Comparison of ENCODE assay signal across 8 cellular contexts in the genomic region with DNA sequence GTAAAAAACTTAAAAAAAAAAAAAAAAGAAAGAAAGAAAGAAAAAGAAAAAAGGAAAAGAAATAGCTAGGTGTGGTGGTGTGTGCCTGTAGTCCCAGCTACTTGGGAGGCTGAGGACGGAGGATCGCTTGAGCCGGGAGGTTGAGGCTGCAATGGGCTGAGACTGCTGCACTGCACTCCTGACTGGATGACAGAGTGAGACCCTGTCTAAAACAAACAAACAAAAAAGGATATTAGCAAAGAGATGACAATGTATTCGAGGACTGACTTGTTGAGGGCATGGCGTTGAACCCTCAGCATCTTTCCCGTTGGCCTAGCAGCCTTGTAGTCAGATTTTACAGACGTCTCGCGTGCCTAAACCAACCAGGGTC. TPM values are rescaled to one million over a fixed set of nuclear protein-coding genes. Genes with fewer than 3 reads are reported as not detected.
DNase-seq lines count a peak whose midpoint lies in the region; ATAC-seq and TF ChIP-seq lines count a peak whose summit lies in the region.

No MANE protein-coding gene starts in this region.

- no peaks in the 10 kb centered on the region for H3K36me3 ChIP-seq in breast epithelium
- peaks cover 5% of the 10 kb centered on the region for H3K36me3 ChIP-seq in mesodermal cell (ENCODE audit: control insufficient read depth, insufficient read depth, low read length)
- peaks cover under 1% of the 10 kb centered on the region for H3K36me3 ChIP-seq in upper lobe of right lung

- no peak for TF ChIP-seq POLR2A in breast epithelium (IDR thresholded peaks at IDR 0.05)

- H3K27ac ChIP-seq in breast epithelium = peak overlapping the region; percentile 87 to 93
- no peak overlapping the region for H3K27ac ChIP-seq in mesodermal cell (ENCODE audit: low read depth, low read length, severe bottlenecking)
- peak overlapping the region; percentile 72 for H3K27ac ChIP-seq in upper lobe of right lung

- H3K9me3 ChIP-seq in breast epithelium = no peaks in the 10 kb centered on the region
- H3K9me3 ChIP-seq in mesodermal cell (ENCODE audit: control insufficient read depth, low read length) = no peaks in the 10 kb centered on the region
- H3K9me3 ChIP-seq in upper lobe of right lung = no peaks in the 10 kb centered on the region

- no peak for ATAC-seq in activated naive CD4-positive, alpha-beta T cell treated with anti-CD3 and anti-CD28 coated beads, Interleukin-2, amount 50 U/mL, for 72 hours
- ATAC-seq in upper lobe of right lung = no peak
- no peak for ATAC-seq in HG03097 (IDR thresholded peaks at IDR 0.05; ENCODE audit: low FRiP score, unreplicated experiment)

- WGBS in mesodermal cell (ENCODE audit: insufficient coverage in 2 of 2), 2 experiments = 64 to 76% methylated on average over 7 to 9 of the region's 9 CpGs

- H3K4me1 Mint-ChIP-seq in activated naive CD4-positive, alpha-beta T cell treated with anti-CD3 and anti-CD28 coated beads, Interleukin-2, amount 50 U/mL, for 24 hours = peaks cover 22% of the 10 kb centered on the region

- intact Hi-C loops in breast epithelium (cut with DNase I; ENCODE audit: low total_unique reads) (no loop called here), upper lobe of right lung (cut with DNase I) (no loop called here)

- H3K4me1 ChIP-seq in breast epithelium (peaks cover 0 to 4% of the 10 kb centered on the region in 2 donors), mesodermal cell (ENCODE audit: control insufficient read depth, insufficient read depth, low read length, poor library complexity, severe bottlenecking) (peaks cover 4% of the 10 kb centered on the region), upper lobe of right lung (peaks cover 6% of the 10 kb centered on the region)

- TF ChIP-seq CTCF in breast epithelium (IDR thresholded peaks at IDR 0.05) (no peak), upper lobe of right lung (IDR thresholded peaks at IDR 0.05) (no peak)

- H3K36me3 Mint-ChIP-seq in activated naive CD4-positive, alpha-beta T cell treated with anti-CD3 and anti-CD28 coated beads, Interleukin-2, amount 50 U/mL, for 24 hours = no peaks in the 10 kb centered on the region
- peaks cover 7 to 9% of the 10 kb centered on the region in 2 donors for H3K36me3 Mint-ChIP-seq in activated naive CD4-positive, alpha-beta T cell treated with anti-CD3 and anti-CD28 coated beads, Interleukin-2, amount 50 U/mL, for 72 hours

- H3K27me3 ChIP-seq in breast epithelium = no peaks in the 10 kb centered on the region
- H3K27me3 ChIP-seq in upper lobe of right lung = no peaks in the 10 kb centered on the region

- H3K4me3 ChIP-seq in breast epithelium (peak overlapping the region; percentile 57 to 85 (median 80)), mesodermal cell (ENCODE audit: extremely low read depth, insufficient read depth, low read length, poor library complexity, severe bottlenecking) (peak overlapping the region; percentile 50), upper lobe of right lung (peak overlapping the region; percentile 73)

- no peaks in the 10 kb centered on the region for H3K9me3 Mint-ChIP-seq in activated naive CD4-positive, alpha-beta T cell treated with anti-CD3 and anti-CD28 coated beads, Interleukin-2, amount 50 U/mL, for 24 hours
- H3K9me3 Mint-ChIP-seq in activated naive CD4-positive, alpha-beta T cell treated with anti-CD3 and anti-CD28 coated beads, Interleukin-2, amount 50 U/mL, for 72 hours = no peaks in the 10 kb centered on the region

- DNase-seq in activated naive CD4-positive, alpha-beta T cell treated with anti-CD3 and anti-CD28 coated beads, Interleukin-2, amount 50 U/mL, for 72 hours (ENCODE audit: low spot score in 2 of 2) = no peak
- no peak for DNase-seq in breast epithelium (ENCODE audit: low spot score in 2 of 2)
- DNase-seq in upper lobe of right lung = no peak
- no peak for DNase-seq in NCI-H345 (lab: John Stamatoyannopoulos, UW)
- no peak for DNase-seq in H4 (ENCODE audit: low spot score)

- H3K4me3 Mint-ChIP-seq in activated naive CD4-positive, alpha-beta T cell treated with anti-CD3 and anti-CD28 coated beads, Interleukin-2, amount 50 U/mL, for 24 hours = peak overlapping the region; percentile 83

- H3K27me3 Mint-ChIP-seq in activated naive CD4-positive, alpha-beta T cell treated with anti-CD3 and anti-CD28 coated beads, Interleukin-2, amount 50 U/mL, for 24 hours = no peaks in the 10 kb centered on the region

- H3K27ac Mint-ChIP-seq in activated naive CD4-positive, alpha-beta T cell treated with anti-CD3 and anti-CD28 coated beads, Interleukin-2, amount 50 U/mL, for 24 hours = peak overlapping the region; percentile 71
- peak overlapping the region in 1 of 2 donors; percentile 93 for H3K27ac Mint-ChIP-seq in activated naive CD4-positive, alpha-beta T cell treated with anti-CD3 and anti-CD28 coated beads, Interleukin-2, amount 50 U/mL, for 72 hours

RNA-seq across cellular contexts. Expression of a gene that starts 0.6 kb away (rescaled TPM):
- 10 to 100 TPM; 53.5 to 61.0 TPM for total RNA-seq in activated naive CD4-positive, alpha-beta T cell treated with anti-CD3 and anti-CD28 coated beads, Interleukin-2, amount 50 U/mL, for 72 hours
- total RNA-seq in breast epithelium (10 to 100 TPM; 42.1 to 66.9 (median 43.3) TPM), upper lobe of right lung (31.1 TPM)
- polyA plus RNA-seq in mesodermal cell (2013, experiment 1 of 2) = 30.7 TPM
- polyA plus RNA-seq in mesodermal cell (2013, experiment 2 of 2) = 32.0 TPM
- total RNA-seq in H4 (2014; rRNA removed; shearing (Covaris generic)) = 33.6 and 47.0 TPM in 2 replicates
